2 cellular contexts compared by ENCODE assay signal in the genomic region with DNA sequence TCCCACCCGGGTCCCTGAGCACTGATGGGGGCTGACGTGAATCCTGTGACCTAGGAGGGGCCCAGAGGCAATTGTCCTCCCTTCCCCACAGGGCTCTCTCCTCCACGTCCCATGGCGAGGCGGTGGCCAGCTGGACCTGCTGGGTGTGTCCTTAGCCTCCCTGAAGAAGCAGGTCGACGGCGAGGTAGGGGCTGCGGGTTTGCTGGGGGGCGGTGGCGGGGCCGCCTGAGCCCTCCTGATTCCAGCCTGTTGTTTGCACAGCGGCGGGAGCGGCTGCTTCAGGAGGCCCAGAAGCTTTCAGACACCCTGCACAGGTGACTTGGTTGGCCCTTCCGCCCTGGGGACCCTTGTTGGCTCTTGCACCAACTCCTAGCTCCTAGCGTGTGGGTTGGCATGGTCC.
TF ChIP-seq lines count a peak whose summit lies in the region.

No MANE protein-coding gene starts in this region.

TF ChIP-seq in WTC11, 78 proteins besides CTCF, POLR2A, EP300 and RAD21:
- TF ChIP-seq, protein P1, sequence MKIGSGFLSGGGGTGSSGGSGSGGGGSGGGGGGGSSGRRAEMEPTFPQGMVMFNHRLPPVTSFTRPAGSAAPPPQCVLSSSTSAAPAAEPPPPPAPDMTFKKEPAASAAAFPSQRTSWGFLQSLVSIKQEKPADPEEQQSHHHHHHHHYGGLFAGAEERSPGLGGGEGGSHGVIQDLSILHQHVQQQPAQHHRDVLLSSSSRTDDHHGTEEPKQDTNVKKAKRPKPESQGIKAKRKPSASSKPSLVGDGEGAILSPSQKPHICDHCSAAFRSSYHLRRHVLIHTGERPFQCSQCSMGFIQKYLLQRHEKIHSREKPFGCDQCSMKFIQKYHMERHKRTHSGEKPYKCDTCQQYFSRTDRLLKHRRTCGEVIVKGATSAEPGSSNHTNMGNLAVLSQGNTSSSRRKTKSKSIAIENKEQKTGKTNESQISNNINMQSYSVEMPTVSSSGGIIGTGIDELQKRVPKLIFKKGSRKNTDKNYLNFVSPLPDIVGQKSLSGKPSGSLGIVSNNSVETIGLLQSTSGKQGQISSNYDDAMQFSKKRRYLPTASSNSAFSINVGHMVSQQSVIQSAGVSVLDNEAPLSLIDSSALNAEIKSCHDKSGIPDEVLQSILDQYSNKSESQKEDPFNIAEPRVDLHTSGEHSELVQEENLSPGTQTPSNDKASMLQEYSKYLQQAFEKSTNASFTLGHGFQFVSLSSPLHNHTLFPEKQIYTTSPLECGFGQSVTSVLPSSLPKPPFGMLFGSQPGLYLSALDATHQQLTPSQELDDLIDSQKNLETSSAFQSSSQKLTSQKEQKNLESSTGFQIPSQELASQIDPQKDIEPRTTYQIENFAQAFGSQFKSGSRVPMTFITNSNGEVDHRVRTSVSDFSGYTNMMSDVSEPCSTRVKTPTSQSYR (CRISPR knock-in tag; IDR thresholded peaks at IDR 0.05), result no peak
- TF ChIP-seq SMAD3 (CRISPR knock-in tag; IDR thresholded peaks at IDR 0.05; ENCODE audit: borderline replicate concordance), result no peak
- TF ChIP-seq, protein P2, sequence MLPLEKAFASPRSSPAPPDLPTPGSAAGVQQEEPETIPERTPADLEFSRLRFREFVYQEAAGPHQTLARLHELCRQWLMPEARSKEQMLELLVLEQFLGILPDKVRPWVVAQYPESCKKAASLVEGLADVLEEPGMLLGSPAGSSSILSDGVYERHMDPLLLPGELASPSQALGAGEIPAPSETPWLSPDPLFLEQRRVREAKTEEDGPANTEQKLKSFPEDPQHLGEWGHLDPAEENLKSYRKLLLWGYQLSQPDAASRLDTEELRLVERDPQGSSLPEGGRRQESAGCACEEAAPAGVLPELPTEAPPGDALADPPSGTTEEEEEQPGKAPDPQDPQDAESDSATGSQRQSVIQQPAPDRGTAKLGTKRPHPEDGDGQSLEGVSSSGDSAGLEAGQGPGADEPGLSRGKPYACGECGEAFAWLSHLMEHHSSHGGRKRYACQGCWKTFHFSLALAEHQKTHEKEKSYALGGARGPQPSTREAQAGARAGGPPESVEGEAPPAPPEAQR (CRISPR knock-in tag; IDR thresholded peaks at IDR 0.05), result no peak
- TF ChIP-seq ZNF121 (CRISPR knock-in tag; IDR thresholded peaks at IDR 0.05), result no peak
- no peak for TF ChIP-seq GTF2I (CRISPR knock-in tag; conservative IDR thresholded peaks at IDR 0.05)
- TF ChIP-seq, protein P3, sequence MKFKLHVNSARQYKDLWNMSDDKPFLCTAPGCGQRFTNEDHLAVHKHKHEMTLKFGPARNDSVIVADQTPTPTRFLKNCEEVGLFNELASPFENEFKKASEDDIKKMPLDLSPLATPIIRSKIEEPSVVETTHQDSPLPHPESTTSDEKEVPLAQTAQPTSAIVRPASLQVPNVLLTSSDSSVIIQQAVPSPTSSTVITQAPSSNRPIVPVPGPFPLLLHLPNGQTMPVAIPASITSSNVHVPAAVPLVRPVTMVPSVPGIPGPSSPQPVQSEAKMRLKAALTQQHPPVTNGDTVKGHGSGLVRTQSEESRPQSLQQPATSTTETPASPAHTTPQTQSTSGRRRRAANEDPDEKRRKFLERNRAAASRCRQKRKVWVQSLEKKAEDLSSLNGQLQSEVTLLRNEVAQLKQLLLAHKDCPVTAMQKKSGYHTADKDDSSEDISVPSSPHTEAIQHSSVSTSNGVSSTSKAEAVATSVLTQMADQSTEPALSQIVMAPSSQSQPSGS (CRISPR knock-in tag; IDR thresholded peaks at IDR 0.05; ENCODE audit: borderline replicate concordance, low read depth), result no peak
- no peak for TF ChIP-seq ZNF671 (CRISPR knock-in tag; IDR thresholded peaks at IDR 0.05)
- no peak for TF ChIP-seq PRDM15 (CRISPR knock-in tag; IDR thresholded peaks at IDR 0.05)
- no peak for TF ChIP-seq ZNF263 (CRISPR knock-in tag; IDR thresholded peaks at IDR 0.05; ENCODE audit: low read depth)
- no peak for TF ChIP-seq ZBTB21 (CRISPR knock-in tag; IDR thresholded peaks at IDR 0.05; ENCODE audit: borderline replicate concordance)
- no peak for TF ChIP-seq IRF1 (CRISPR knock-in tag; IDR thresholded peaks at IDR 0.05)
- TF ChIP-seq ZNF317 (CRISPR knock-in tag; IDR thresholded peaks at IDR 0.05; ENCODE audit: borderline replicate concordance, low read depth), result no peak
- no peak for TF ChIP-seq NR1H2 (CRISPR knock-in tag; IDR thresholded peaks at IDR 0.05)
- no peak for TF ChIP-seq USF2 (CRISPR knock-in tag; IDR thresholded peaks at IDR 0.05)
- TF ChIP-seq MYBL2 (CRISPR knock-in tag; IDR thresholded peaks at IDR 0.05), result no peak

TF ChIP-seq in HepG2, 621 proteins besides CTCF, POLR2A, EP300 and RAD21:
- TF ChIP-seq STAG1 (CRISPR knock-in tag; IDR thresholded peaks at IDR 0.05) (no peak), SALL2 (CRISPR knock-in tag; IDR thresholded peaks at IDR 0.05) (no peak), ZBTB1 (CRISPR knock-in tag; IDR thresholded peaks at IDR 0.05; ENCODE audit: borderline replicate concordance) (no peak), NR2F1 (CRISPR knock-in tag; IDR thresholded peaks at IDR 0.05) (no peak), ZZZ3 (CRISPR knock-in tag; IDR thresholded peaks at IDR 0.05; ENCODE audit: borderline replicate concordance) (no peak), FOXO1 (CRISPR knock-in tag; IDR thresholded peaks at IDR 0.05) (no peak)
- TF ChIP-seq, protein P4, sequence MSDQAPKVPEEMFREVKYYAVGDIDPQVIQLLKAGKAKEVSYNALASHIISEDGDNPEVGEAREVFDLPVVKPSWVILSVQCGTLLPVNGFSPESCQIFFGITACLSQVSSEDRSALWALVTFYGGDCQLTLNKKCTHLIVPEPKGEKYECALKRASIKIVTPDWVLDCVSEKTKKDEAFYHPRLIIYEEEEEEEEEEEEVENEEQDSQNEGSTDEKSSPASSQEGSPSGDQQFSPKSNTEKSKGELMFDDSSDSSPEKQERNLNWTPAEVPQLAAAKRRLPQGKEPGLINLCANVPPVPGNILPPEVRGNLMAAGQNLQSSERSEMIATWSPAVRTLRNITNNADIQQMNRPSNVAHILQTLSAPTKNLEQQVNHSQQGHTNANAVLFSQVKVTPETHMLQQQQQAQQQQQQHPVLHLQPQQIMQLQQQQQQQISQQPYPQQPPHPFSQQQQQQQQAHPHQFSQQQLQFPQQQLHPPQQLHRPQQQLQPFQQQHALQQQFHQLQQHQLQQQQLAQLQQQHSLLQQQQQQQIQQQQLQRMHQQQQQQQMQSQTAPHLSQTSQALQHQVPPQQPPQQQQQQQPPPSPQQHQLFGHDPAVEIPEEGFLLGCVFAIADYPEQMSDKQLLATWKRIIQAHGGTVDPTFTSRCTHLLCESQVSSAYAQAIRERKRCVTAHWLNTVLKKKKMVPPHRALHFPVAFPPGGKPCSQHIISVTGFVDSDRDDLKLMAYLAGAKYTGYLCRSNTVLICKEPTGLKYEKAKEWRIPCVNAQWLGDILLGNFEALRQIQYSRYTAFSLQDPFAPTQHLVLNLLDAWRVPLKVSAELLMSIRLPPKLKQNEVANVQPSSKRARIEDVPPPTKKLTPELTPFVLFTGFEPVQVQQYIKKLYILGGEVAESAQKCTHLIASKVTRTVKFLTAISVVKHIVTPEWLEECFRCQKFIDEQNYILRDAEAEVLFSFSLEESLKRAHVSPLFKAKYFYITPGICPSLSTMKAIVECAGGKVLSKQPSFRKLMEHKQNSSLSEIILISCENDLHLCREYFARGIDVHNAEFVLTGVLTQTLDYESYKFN (CRISPR knock-in tag; conservative IDR thresholded peaks at IDR 0.05), result no peak
- TF ChIP-seq, protein P5, sequence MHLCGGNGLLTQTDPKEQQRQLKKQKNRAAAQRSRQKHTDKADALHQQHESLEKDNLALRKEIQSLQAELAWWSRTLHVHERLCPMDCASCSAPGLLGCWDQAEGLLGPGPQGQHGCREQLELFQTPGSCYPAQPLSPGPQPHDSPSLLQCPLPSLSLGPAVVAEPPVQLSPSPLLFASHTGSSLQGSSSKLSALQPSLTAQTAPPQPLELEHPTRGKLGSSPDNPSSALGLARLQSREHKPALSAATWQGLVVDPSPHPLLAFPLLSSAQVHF (CRISPR knock-in tag; IDR thresholded peaks at IDR 0.05), result no peak
- TF ChIP-seq, protein P6, sequence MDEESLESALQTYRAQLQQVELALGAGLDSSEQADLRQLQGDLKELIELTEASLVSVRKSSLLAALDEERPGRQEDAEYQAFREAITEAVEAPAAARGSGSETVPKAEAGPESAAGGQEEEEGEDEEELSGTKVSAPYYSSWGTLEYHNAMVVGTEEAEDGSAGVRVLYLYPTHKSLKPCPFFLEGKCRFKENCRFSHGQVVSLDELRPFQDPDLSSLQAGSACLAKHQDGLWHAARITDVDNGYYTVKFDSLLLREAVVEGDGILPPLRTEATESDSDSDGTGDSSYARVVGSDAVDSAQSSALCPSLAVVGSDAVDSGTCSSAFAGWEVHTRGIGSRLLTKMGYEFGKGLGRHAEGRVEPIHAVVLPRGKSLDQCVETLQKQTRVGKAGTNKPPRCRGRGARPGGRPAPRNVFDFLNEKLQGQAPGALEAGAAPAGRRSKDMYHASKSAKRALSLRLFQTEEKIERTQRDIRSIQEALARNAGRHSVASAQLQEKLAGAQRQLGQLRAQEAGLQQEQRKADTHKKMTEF (CRISPR knock-in tag; IDR thresholded peaks at IDR 0.05), result no peak
